In the genomic region with DNA sequence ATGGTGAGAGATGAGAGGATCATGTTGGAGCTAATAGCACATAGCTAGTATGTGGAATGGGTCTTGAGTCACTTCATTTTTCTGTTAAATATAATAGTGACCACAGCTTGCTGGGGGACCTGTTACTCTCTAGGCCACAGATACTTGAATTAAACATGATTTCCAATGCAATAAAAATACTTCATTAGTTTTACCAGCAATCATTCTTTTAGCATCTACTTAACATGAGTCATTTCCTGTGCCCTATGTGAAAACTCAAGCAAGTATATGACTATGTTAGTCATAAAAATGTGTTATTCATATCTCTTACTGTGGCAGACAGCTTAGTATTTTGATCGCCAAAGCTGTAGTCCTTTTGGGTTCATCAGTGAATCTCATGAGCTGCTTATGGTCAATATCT, we compare ENCODE assay signal across 17 cellular contexts.
DNase-seq lines count a peak whose midpoint lies in the region; TF ChIP-seq lines count a peak whose summit lies in the region.
"Had no signal": no experiment of that assay in that cellular context is flagged by ENCODE, and none has a peak within 500 bp of the region (broad histone marks: within the 10 kb centered on the region; RNA-seq: fewer than 3 reads in every experiment).

No MANE protein-coding gene starts in this region.

- H3K27me3 ChIP-seq in A673 (replicated peaks; ENCODE audit: insufficient read depth, low read depth, low read length, poor library complexity) (no peaks in the 10 kb centered on the region), H9 (ENCODE audit: insufficient read depth, low read length) (no peaks in the 10 kb centered on the region)
- H3K27me3 ChIP-seq: SJCRH30, upper lobe of left lung had no signal

- H3K23me2 ChIP-seq in H9 (ENCODE audit: insufficient read length, low read depth, low read length, poor library complexity, severe bottlenecking), result no peaks in the 10 kb centered on the region

- H3K4me3 Mint-ChIP-seq in H9, result no peak overlapping the region
- H3K4me3 Mint-ChIP-seq: activated naive CD8-positive, alpha-beta T cell treated with anti-CD3 and anti-CD28 coated beads, Interleukin-2, amount 10 ng/mL, durations not matched to agents 7 days and 5 days; B cell; IgD-negative memory B cell had no signal

- no peak overlapping the region for H4K5ac ChIP-seq in H9 (ENCODE audit: insufficient read length, low read depth, low read length)

- no peak overlapping the region for H3K9ac ChIP-seq in H9 (ENCODE audit: extremely low read depth, insufficient read length, low read length)

- TF ChIP-seq CTCF in A673 (conservative IDR thresholded peaks at IDR 0.05; ENCODE audit: low read depth, low read length) (no peak), H9 (conservative IDR thresholded peaks at IDR 0.05) (no peak)

- DNase-seq in A673 (ENCODE audit: low spot score) (peak; percentile 64), HCEC 1CT (peak; percentile 94), T1000 (lab: John Stamatoyannopoulos, UW) (peak; percentile 8), fibroblast of the conjunctiva (ENCODE audit: low read depth) (peak; percentile 2), C1 segment of cervical spinal cord (lab: John Stamatoyannopoulos, UW) (no peak), NCI-H82 (lab: John Stamatoyannopoulos, UW) (no peak), DMS 273 (lab: John Stamatoyannopoulos, UW; ENCODE audit: unreplicated experiment) (no peak), H9 (no peak)
- DNase-seq: activated CD8-positive, alpha-beta memory T cell treated with anti-CD3 and anti-CD28 coated beads, Interleukin-2, amount 50 U/mL, for 48 hours; activated naive CD8-positive, alpha-beta T cell treated with anti-CD3 and anti-CD28 coated beads, Interleukin-2, amount 10 ng/mL, durations not matched to agents 7 days and 5 days; hippocampal formation; NCI-H187; SJCRH30; upper lobe of left lung; WERI-Rb-1 had no signal

- H3K9me3 ChIP-seq in A673 (ENCODE audit: low read depth, low read length, poor library complexity, severe bottlenecking), result no peaks in the 10 kb centered on the region
- H3K9me3 ChIP-seq in H9 (ENCODE audit: control insufficient read depth, low read depth, low read length), result no peaks in the 10 kb centered on the region
- H3K9me3 ChIP-seq: SJCRH30 had no signal

- peaks cover 0 to 11% of the 10 kb centered on the region in 2 experiments; a peak in 4 of 5 replicates for H3K9me3 Mint-ChIP-seq in H9
- H3K9me3 Mint-ChIP-seq: activated naive CD8-positive, alpha-beta T cell treated with anti-CD3 and anti-CD28 coated beads, Interleukin-2, amount 10 ng/mL, durations not matched to agents 7 days and 5 days had no signal

- H3K4me3 ChIP-seq in A673 (ENCODE audit: low read depth, low read length, poor library complexity, severe bottlenecking), result no peak overlapping the region
- H3K4me3 ChIP-seq: SJCRH30, upper lobe of left lung had no signal

- H3K79me1 ChIP-seq in H9 (ENCODE audit: insufficient read depth, low read depth, low read length, poor library complexity, severe bottlenecking), result no peaks in the 10 kb centered on the region

- no peak overlapping the region for H3K56ac ChIP-seq in H9 (ENCODE audit: insufficient read length, low read depth, low read length)

- H4K91ac ChIP-seq in H9 (ENCODE audit: insufficient read length, low read depth, low read length), result no peak overlapping the region

- no peaks in the 10 kb centered on the region for H3K27me3 Mint-ChIP-seq in H9 (ENCODE audit: low read depth)
- H3K27me3 Mint-ChIP-seq: activated naive CD8-positive, alpha-beta T cell treated with anti-CD3 and anti-CD28 coated beads, Interleukin-2, amount 10 ng/mL, durations not matched to agents 7 days and 5 days; B cell; IgD-negative memory B cell had no signal

- H4K8ac ChIP-seq in H9 (replicated peaks; ENCODE audit: insufficient read length, low read depth, low read length), result no peak overlapping the region

- no peak overlapping the region for H3K4me2 ChIP-seq in H9 (ENCODE audit: insufficient read depth, insufficient read length, low read length)

- no peaks in the 10 kb centered on the region for H3K4me1 Mint-ChIP-seq in H9
- H3K4me1 Mint-ChIP-seq: activated naive CD8-positive, alpha-beta T cell treated with anti-CD3 and anti-CD28 coated beads, Interleukin-2, amount 10 ng/mL, durations not matched to agents 7 days and 5 days; B cell; IgD-negative memory B cell had no signal

- BruUV-seq in A673 (replicated peaks; lab: Mats Ljungman, UMichigan), result no TSS peak

- peaks cover 0 to 2% (median 0%) of the 10 kb centered on the region in 3 experiments; a peak in 1 of 7 replicates for H3K36me3 Mint-ChIP-seq in H9 (ENCODE audit: insufficient read depth in 1 of 3, low read depth in 3 of 3)
- H3K36me3 Mint-ChIP-seq: activated naive CD8-positive, alpha-beta T cell treated with anti-CD3 and anti-CD28 coated beads, Interleukin-2, amount 10 ng/mL, durations not matched to agents 7 days and 5 days; IgD-negative memory B cell had no signal

- H3K4me1 ChIP-seq in A673 (ENCODE audit: insufficient read depth, low read length, poor library complexity, severe bottlenecking), result peaks cover 3% of the 10 kb centered on the region
- no peaks in the 10 kb centered on the region for H3K4me1 ChIP-seq in H9 (ENCODE audit: insufficient read depth, low read length)
- H3K4me1 ChIP-seq: SJCRH30, upper lobe of left lung had no signal

- no peak overlapping the region for H2AK5ac ChIP-seq in H9 (ENCODE audit: insufficient read length, low read length)

- H3K36me3 ChIP-seq in A673 (ENCODE audit: insufficient read depth, low read length, poor library complexity, severe bottlenecking), result no peaks in the 10 kb centered on the region
- H3K36me3 ChIP-seq: SJCRH30, upper lobe of left lung, WERI-Rb-1 had no signal

- CTCF ChIA-PET in A673 (lab: Charles Lee), result no interaction called here

- H3K18ac ChIP-seq in H9 (ENCODE audit: insufficient read length, low read depth, low read length), result no peak overlapping the region

- no peak overlapping the region for H2BK120ac ChIP-seq in H9 (ENCODE audit: low read depth, low read length, poor library complexity, severe bottlenecking)

- H2AFZ ChIP-seq in H9 (ENCODE audit: low read length), result no peak overlapping the region

- H3K27ac ChIP-seq in A673 (ENCODE audit: low read depth, low read length, poor library complexity, severe bottlenecking) (peak overlapping the region; percentile 47), H9 (ENCODE audit: insufficient read length, low read depth, low read length) (no peak overlapping the region)
- H3K27ac ChIP-seq: SJCRH30, upper lobe of left lung, WERI-Rb-1 had no signal

- H2BK12ac ChIP-seq in H9 (ENCODE audit: insufficient read length, low read depth, low read length), result no peak overlapping the region

- intact Hi-C loops in A673 (cut with micrococcal nuclease; ENCODE audit: unreplicated experiment), result no loop called here

- no peak overlapping the region for H3K14ac ChIP-seq in H9 (ENCODE audit: insufficient read depth, low read length)

- no peak overlapping the region for H2BK15ac ChIP-seq in H9 (ENCODE audit: low read depth, low read length)

- no peak overlapping the region for H2BK20ac ChIP-seq in H9 (ENCODE audit: low read depth, low read length, poor library complexity, severe bottlenecking)

- no CpG with 5 or more reads among the region's 1 CpG for WGBS in H9 (ENCODE audit: extremely low coverage, insufficient read length, low lambda C conversion rate)

- no peak overlapping the region for H3K4ac ChIP-seq in H9 (ENCODE audit: low read depth, low read length)

- no peaks in the 10 kb centered on the region for H4K20me1 ChIP-seq in H9 (ENCODE audit: control insufficient read depth, insufficient read depth, insufficient read length)

- H3K79me2 ChIP-seq in H9 (ENCODE audit: insufficient read depth, low read length), result no peaks in the 10 kb centered on the region

- POLR2A ChIA-PET in A673 (lab: Charles Lee; ENCODE audit: low non-redundant PET), result no interaction called here

- no peak overlapping the region for H3T11ph ChIP-seq in H9 (ENCODE audit: low read length)

- no peak overlapping the region for H3K23ac ChIP-seq in H9 (ENCODE audit: insufficient read length, low read depth, low read length)

- no peak overlapping the region for H2BK5ac ChIP-seq in H9 (ENCODE audit: insufficient read length, low read length)

- no peak overlapping the region for H3K27ac Mint-ChIP-seq in H9
- H3K27ac Mint-ChIP-seq: activated naive CD8-positive, alpha-beta T cell treated with anti-CD3 and anti-CD28 coated beads, Interleukin-2, amount 10 ng/mL, durations not matched to agents 7 days and 5 days; B cell; IgD-negative memory B cell had no signal

Comparison
In these comparisons a context has a peak if more than half of its experiments do, and no peak if none do; other contexts are left out.
1. DNase-seq: peak in A673 (single experiment), HCEC 1CT (single experiment), T1000 (single experiment) and fibroblast of the conjunctiva (single experiment); none in C1 segment of cervical spinal cord (0 of 14), NCI-H82 (single experiment), DMS 273 (single experiment) and H9 (single experiment).